Comparison of ENCODE assay signal across 23 cellular contexts in the genomic region with DNA sequence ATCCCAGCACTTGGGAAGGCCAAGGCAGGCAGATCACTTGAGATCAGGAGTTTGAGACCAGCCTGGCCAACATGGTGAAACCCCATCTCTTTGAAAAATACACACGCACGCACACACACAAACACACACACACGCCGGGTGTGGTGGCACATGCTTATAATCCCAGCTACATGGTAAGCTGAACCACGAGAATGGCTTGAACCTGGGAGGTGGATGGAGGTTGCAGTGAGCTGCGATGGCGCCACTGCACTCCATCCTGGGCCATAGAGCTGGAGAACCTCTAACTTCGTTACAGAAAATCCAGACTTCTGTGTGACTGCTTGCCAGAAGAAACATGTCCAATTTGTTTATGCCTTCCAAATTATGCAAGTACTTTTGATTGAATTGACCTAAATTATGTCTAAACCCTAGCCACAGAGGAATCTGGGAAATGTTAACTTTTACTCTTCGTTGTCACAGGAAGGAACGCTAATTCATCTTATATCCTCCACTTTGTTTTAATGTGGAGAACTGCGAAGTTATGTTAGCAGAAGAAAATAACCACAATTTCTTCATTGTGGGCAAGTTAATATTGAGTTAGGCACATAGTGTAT.
"Had no signal": no experiment of that assay in that cellular context is flagged by ENCODE, and none has a peak within 500 bp of the region (broad histone marks: within the 10 kb centered on the region; RNA-seq: fewer than 3 reads in every experiment).

No MANE protein-coding gene starts in this region.

- H3K4me1 Mint-ChIP-seq: endodermal cell had no signal

- H3K27ac Mint-ChIP-seq: activated CD4-positive, alpha-beta T cell treated with anti-CD3 and anti-CD28 coated beads, Interleukin-2, amount 10 ng/mL, durations not matched to agents 24 days and 14 days; activated T-helper 1 cell treated with anti-CD3 and anti-CD28 coated beads, Interleukin-12 subunit alpha, Interleukin-12 subunit beta, Interleukin-2, Interleukin-4 antibody, amounts not matched to agents 30 ng/mL and 10 ng/mL and 1 ng/mL, durations not matched to agents 14 hours and 24 hours and 36 hours; endodermal cell; natural killer cell treated with Interleukin-12 subunit alpha and Interleukin-12 subunit beta and Interleukin-15 and Interleukin-18, amount 100 ng/mL, for 72 hours; type B pancreatic cell had no signal

- H3K9me3 ChIP-seq: esophagus squamous epithelium, gastroesophageal sphincter, left ventricle myocardium inferior, neutrophil, ovary, prostate gland, spleen, thoracic aorta, vagina had no signal

- H3K4me3 Mint-ChIP-seq: activated CD4-positive, alpha-beta T cell treated with anti-CD3 and anti-CD28 coated beads, Interleukin-2, amount 10 ng/mL, durations not matched to agents 24 days and 14 days; activated T-helper 1 cell treated with anti-CD3 and anti-CD28 coated beads, Interleukin-12 subunit alpha, Interleukin-12 subunit beta, Interleukin-2, Interleukin-4 antibody, amounts not matched to agents 30 ng/mL and 10 ng/mL and 1 ng/mL, durations not matched to agents 14 hours and 24 hours and 36 hours; endodermal cell; natural killer cell treated with Interleukin-12 subunit alpha and Interleukin-12 subunit beta and Interleukin-15 and Interleukin-18, amount 100 ng/mL, for 72 hours; type B pancreatic cell had no signal

- H3K4me3 ChIP-seq: coronary artery, esophagus squamous epithelium, gastroesophageal sphincter, left ventricle myocardium inferior, ovary, prostate gland, spleen, thoracic aorta, vagina had no signal

- H3K36me3 ChIP-seq: ovary, prostate gland had no signal

- H3K27me3 ChIP-seq: esophagus squamous epithelium, gastroesophageal sphincter, neutrophil, ovary, spleen, vagina had no signal

- H3K4me1 ChIP-seq: esophagus squamous epithelium, gastroesophageal sphincter, left ventricle myocardium inferior, prostate gland, spleen, vagina had no signal

- H3K27ac ChIP-seq: coronary artery, esophagus squamous epithelium, gastroesophageal sphincter, left ventricle myocardium inferior, neutrophil, ovary, prostate gland, spleen, thoracic aorta, vagina had no signal

- H3K9me3 Mint-ChIP-seq: activated CD4-positive, alpha-beta T cell treated with anti-CD3 and anti-CD28 coated beads, Interleukin-2, amount 10 ng/mL, durations not matched to agents 24 days and 14 days; activated naive CD4-positive, alpha-beta T cell treated with anti-CD3 and anti-CD28 coated beads, Interleukin-2, amount 50 U/mL, for 72 hours; activated T-helper 1 cell treated with anti-CD3 and anti-CD28 coated beads, Interleukin-12 subunit alpha, Interleukin-12 subunit beta, Interleukin-2, Interleukin-4 antibody, amounts not matched to agents 30 ng/mL and 10 ng/mL and 1 ng/mL, durations not matched to agents 14 hours and 24 hours and 36 hours; endodermal cell; natural killer cell treated with Interleukin-12 subunit alpha and Interleukin-12 subunit beta and Interleukin-15 and Interleukin-18, amount 100 ng/mL, for 72 hours; type B pancreatic cell had no signal

- H3K27me3 Mint-ChIP-seq: activated CD4-positive, alpha-beta T cell treated with anti-CD3 and anti-CD28 coated beads, Interleukin-2, amount 10 ng/mL, durations not matched to agents 24 days and 14 days; natural killer cell treated with Interleukin-12 subunit alpha and Interleukin-12 subunit beta and Interleukin-15 and Interleukin-18, amount 100 ng/mL, for 72 hours; type B pancreatic cell had no signal

- DNase-seq: activated CD4-positive, alpha-beta T cell treated with anti-CD3 and anti-CD28 coated beads, Interleukin-2, amount 10 ng/mL, durations not matched to agents 24 days and 14 days; activated gamma-delta T cell; cerebellar nuclear complex; endodermal cell; esophagus squamous epithelium; head of caudate nucleus; hypothalamus; left ventricle myocardium inferior; ovary; spleen; stimulated activated CD4-positive, alpha-beta T cell treated with anti-CD3 and anti-CD28 coated beads, Interleukin-4, amount 100 ng/mL, for 1 hour; stimulated activated naive CD4-positive, alpha-beta T cell treated with Interleukin-2 at 50 U/mL for 16 hours had no signal

- ATAC-seq: activated CD4-positive, CD25-positive, alpha-beta regulatory T cell treated with anti-CD3 and anti-CD28 coated beads, Interleukin-2, amount 50 U/mL, for 24 hours; gastroesophageal sphincter; natural killer cell treated with Interleukin-12 subunit alpha and Interleukin-12 subunit beta and Interleukin-15 and Interleukin-18, amount 100 ng/mL, for 72 hours had no signal
